12 cellular contexts compared by ENCODE assay signal in the genomic region with DNA sequence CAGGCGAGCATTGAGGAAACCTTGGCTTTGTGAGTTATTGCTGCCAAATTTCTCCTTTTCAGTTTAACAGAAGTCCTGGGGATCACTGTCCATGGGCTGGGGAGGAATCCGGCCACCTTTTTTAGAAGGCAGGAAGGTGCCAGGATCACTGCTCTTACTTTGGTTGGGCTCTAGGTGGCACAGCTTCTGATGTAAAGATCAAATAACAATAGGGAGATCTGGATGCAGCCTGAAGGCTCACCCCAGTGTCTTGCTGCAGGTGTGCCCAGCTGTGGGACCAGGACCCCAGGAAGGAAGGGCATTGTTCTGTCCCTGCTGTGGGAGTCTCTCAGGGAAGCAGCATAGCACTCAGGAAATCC.
DNase-seq lines count a peak whose midpoint lies in the region; ATAC-seq and TF ChIP-seq lines count a peak whose summit lies in the region.
"Had no signal": no experiment of that assay in that cellular context is flagged by ENCODE, and none has a peak within 500 bp of the region (broad histone marks: within the 10 kb centered on the region; RNA-seq: fewer than 3 reads in every experiment).

No MANE protein-coding gene starts in this region.

- H3K4me2 ChIP-seq in DND-41 (ENCODE audit: insufficient read depth, low read length), result no peak overlapping the region
- no peak overlapping the region for H3K4me2 ChIP-seq in PC-9

- DNase-seq in DND-41 (no peak), PC-9 (no peak), epithelial cell of proximal tubule (ENCODE audit: low read depth) (no peak), prostate gland (ENCODE audit: low spot score) (no peak), NCI-H146 treated with DMSO at 0.1 percent for 48 hours (lab: John Stamatoyannopoulos, UW; ENCODE audit: unreplicated experiment) (no peak)
- DNase-seq in stimulated activated CD4-positive, alpha-beta T cell treated with anti-CD3 and anti-CD28 coated beads, Interleukin-12 subunit alpha, Interleukin-12 subunit beta, amount 100 ng/mL, for 4 hours, result no peak
- DNase-seq in activated CD4-positive, alpha-beta T cell treated with anti-CD3 and anti-CD28 coated beads for 4 hours, result no peak
- DNase-seq: anterior cingulate cortex, EL had no signal

- TF ChIP-seq CTCF in DND-41 (IDR thresholded peaks at IDR 0.05; ENCODE audit: borderline replicate concordance, extremely low read depth, low read length, poor library complexity, severe bottlenecking) (peak; percentile 14), PC-9 (conservative IDR thresholded peaks at IDR 0.05) (peak; percentile 42; the same call in 1 of the 2 replicates), epithelial cell of proximal tubule (conservative IDR thresholded peaks at IDR 0.05; ENCODE audit: low read depth, low read length) (peak; percentile 39), prostate gland (IDR thresholded peaks at IDR 0.05) (peak in 1 of 4 experiments; percentile 26)

- no peaks in the 10 kb centered on the region for H3K9me2 ChIP-seq in PC-9 (ENCODE audit: insufficient read depth)

- H3K4me1 ChIP-seq in DND-41 (ENCODE audit: insufficient read depth, low read length) (no peaks in the 10 kb centered on the region), PC-9 (replicated peaks; ENCODE audit: insufficient read depth) (peaks cover 15% of the 10 kb centered on the region), prostate gland (replicated peaks) (peaks cover 14% of the 10 kb centered on the region)

- POLR2A ChIA-PET in PC-9 (lab: Charles Lee; ENCODE audit: unreplicated experiment), result interaction anchor here (0.6 kb wide), 1 partner anchor 121 kb away, joined by 3 read pairs; no protein-coding TSS in a partner anchor

- H2AFZ ChIP-seq in DND-41 (ENCODE audit: low read depth, low read length) (no peak overlapping the region), PC-9 (no peak overlapping the region)

- no peak overlapping the region for H3K4me3 ChIP-seq in DND-41 (ENCODE audit: low read depth in 1 of 2, low read length in 2 of 2)
- no peak overlapping the region for H3K4me3 ChIP-seq in PC-9
- no peak overlapping the region for H3K4me3 ChIP-seq in epithelial cell of proximal tubule (ENCODE audit: low read depth, low read length)
- no peak overlapping the region for H3K4me3 ChIP-seq in prostate gland
- H3K4me3 ChIP-seq: SK-N-MC had no signal

- no peaks in the 10 kb centered on the region for H3K36me3 ChIP-seq in DND-41 (ENCODE audit: insufficient read depth, low read length)
- H3K36me3 ChIP-seq in PC-9 (ENCODE audit: low read depth), result no peaks in the 10 kb centered on the region
- no peaks in the 10 kb centered on the region for H3K36me3 ChIP-seq in prostate gland

- 61% methylated on average over 2 of the region's 2 CpGs for WGBS in prostate gland

- no peak overlapping the region for H3K9ac ChIP-seq in DND-41 (ENCODE audit: low read depth, low read length)

- H3K27me3 ChIP-seq in DND-41 (ENCODE audit: insufficient read depth, low read length, poor library complexity) (peaks cover 3% of the 10 kb centered on the region), PC-9 (ENCODE audit: insufficient read depth, low read depth) (no peaks in the 10 kb centered on the region), prostate gland (replicated peaks; ENCODE audit: insufficient read depth) (no peaks in the 10 kb centered on the region)

- peaks cover 6% of the 10 kb centered on the region for H4K20me1 ChIP-seq in DND-41 (ENCODE audit: insufficient read depth, low read length)
- no peaks in the 10 kb centered on the region for H4K20me1 ChIP-seq in PC-9 (ENCODE audit: insufficient read depth)

- H3K27ac ChIP-seq in DND-41 (ENCODE audit: low read length) (no peak overlapping the region), PC-9 (no peak overlapping the region), prostate gland (peak overlapping the region; percentile 24 to 37)
- H3K27ac ChIP-seq: HL-60, SK-N-MC had no signal

- CTCF ChIA-PET in PC-9 (lab: Charles Lee), result interaction anchor here (0.7 to 1.5 kb wide), 5 partner anchors 14 to 210 kb away, joined by 3 to 16 read pairs (median 3); no protein-coding TSS in a partner anchor

- TF ChIP-seq POLR2A in prostate gland (IDR thresholded peaks at IDR 0.05), result no peak

- H3K79me2 ChIP-seq in DND-41 (ENCODE audit: insufficient read depth, low read length), result no peaks in the 10 kb centered on the region
- no peaks in the 10 kb centered on the region for H3K79me2 ChIP-seq in PC-9 (ENCODE audit: low read depth)

- ATAC-seq in DND-41 (ENCODE audit: insufficient read depth, low read depth) (no peak), GM18861 (IDR thresholded peaks at IDR 0.05; ENCODE audit: unreplicated experiment) (no peak)

- BruUV-seq in PC-9 (replicated peaks; lab: Mats Ljungman, UMichigan), result no TSS peak

- H3F3A ChIP-seq in PC-9 (ENCODE audit: insufficient read depth, low read depth), result peaks cover 12% of the 10 kb centered on the region; the same call in 1 of the 2 replicates

- H3K9me3 ChIP-seq in DND-41 (ENCODE audit: insufficient read depth, low read length, severe bottlenecking), result no peaks in the 10 kb centered on the region
- H3K9me3 ChIP-seq in PC-9 (ENCODE audit: insufficient read depth, low read depth), result no peaks in the 10 kb centered on the region
- no peaks in the 10 kb centered on the region for H3K9me3 ChIP-seq in prostate gland

- intact Hi-C loops in PC-9 (cut with micrococcal nuclease; ENCODE audit: unreplicated experiment), result loop anchor here (1.0 to 2.0 kb wide), 4 partner anchors 14 to 175 kb away; no protein-coding TSS in a partner anchor
- intact Hi-C loops in prostate gland (cut with DNase I), result no loop called here

Comparison
In these comparisons a context has a peak if more than half of its experiments do, and no peak if none do; other contexts are left out.
1. H3K27ac ChIP-seq: peak in prostate gland (2 of 2); none in DND-41 (single experiment) and PC-9 (single experiment).